In the genomic region with DNA sequence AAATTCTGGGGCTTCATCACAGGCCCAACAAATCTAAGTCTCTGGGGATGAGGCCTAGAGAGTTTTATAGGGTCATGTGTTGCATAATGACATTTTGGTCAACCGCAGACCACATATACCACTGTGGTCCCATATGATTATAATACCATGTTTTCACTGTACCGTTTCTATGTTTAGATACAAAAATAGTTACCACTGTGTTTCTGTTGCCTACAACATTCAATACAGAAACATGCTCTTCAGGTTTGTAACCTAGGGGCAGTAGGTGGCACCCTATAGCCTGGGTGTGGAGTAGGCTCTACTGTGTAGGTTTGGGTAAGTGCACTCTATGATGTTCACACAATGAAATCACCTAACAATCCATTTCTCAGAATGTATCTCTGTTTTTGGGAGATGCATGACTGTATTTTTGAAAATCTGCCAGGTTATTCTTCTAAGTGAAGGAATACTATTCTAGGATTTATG, we compare ENCODE assay signal across 1 cellular context.
TF ChIP-seq lines count a peak whose summit lies in the region.

No MANE protein-coding gene starts in this region.

TF ChIP-seq in SK-N-SH treated with all-trans-retinoic acid at 6 μM for 48 hours, 23 proteins besides CTCF, POLR2A, EP300 and RAD21 (continued from another document):
- TF ChIP-seq, protein P1, sequence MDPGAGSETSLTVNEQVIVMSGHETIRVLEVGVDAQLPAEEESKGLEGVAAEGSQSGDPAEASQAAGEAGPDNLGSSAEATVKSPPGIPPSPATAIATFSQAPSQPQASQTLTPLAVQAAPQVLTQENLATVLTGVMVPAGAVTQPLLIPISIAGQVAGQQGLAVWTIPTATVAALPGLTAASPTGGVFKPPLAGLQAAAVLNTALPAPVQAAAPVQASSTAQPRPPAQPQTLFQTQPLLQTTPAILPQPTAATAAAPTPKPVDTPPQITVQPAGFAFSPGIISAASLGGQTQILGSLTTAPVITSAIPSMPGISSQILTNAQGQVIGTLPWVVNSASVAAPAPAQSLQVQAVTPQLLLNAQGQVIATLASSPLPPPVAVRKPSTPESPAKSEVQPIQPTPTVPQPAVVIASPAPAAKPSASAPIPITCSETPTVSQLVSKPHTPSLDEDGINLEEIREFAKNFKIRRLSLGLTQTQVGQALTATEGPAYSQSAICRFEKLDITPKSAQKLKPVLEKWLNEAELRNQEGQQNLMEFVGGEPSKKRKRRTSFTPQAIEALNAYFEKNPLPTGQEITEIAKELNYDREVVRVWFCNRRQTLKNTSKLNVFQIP (CRISPR knock-in tag; IDR thresholded peaks at IDR 0.05; ENCODE audit: borderline replicate concordance, low read depth) = no peak
- TF ChIP-seq, protein P2, sequence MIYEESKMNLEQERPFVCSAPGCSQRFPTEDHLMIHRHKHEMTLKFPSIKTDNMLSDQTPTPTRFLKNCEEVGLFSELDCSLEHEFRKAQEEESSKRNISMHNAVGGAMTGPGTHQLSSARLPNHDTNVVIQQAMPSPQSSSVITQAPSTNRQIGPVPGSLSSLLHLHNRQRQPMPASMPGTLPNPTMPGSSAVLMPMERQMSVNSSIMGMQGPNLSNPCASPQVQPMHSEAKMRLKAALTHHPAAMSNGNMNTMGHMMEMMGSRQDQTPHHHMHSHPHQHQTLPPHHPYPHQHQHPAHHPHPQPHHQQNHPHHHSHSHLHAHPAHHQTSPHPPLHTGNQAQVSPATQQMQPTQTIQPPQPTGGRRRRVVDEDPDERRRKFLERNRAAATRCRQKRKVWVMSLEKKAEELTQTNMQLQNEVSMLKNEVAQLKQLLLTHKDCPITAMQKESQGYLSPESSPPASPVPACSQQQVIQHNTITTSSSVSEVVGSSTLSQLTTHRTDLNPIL (CRISPR knock-in tag; IDR thresholded peaks at IDR 0.05; ENCODE audit: low read depth) = no peak
- TF ChIP-seq ZFP30 (CRISPR knock-in tag; IDR thresholded peaks at IDR 0.05) (no peak), ZNF8 (CRISPR knock-in tag; IDR thresholded peaks at IDR 0.05) (no peak), ZFP3 (CRISPR knock-in tag; IDR thresholded peaks at IDR 0.05) (no peak)
TF ChIP-seq in SK-N-SH treated with all-trans-retinoic acid at 6 μM for 48 hours: peak in this region for 0.
